ENCODE assay signal across 6 cellular contexts in the genomic region with DNA sequence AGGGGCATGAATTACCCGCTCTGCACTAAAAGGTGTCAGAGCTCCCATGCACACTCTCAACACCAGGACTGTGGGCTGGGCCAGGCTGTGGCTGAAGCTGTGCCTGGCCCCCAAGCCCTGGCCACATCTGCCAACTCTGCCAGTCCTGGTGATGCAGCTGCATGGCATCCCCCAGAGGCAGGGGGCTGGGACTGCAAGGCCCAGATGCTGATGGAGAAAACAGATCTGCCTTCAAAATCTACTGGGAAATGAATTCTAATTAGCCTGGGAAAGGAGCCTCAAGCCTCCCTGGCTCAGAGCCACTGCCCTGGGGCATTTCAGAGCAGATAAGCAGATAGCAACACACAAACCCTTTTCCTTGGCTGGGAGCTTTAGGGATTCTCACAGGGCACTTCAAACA. TPM values are rescaled to one million over a fixed set of nuclear protein-coding genes. Genes with fewer than 3 reads are reported as not detected.
A peak's percentile ranks its signal among the peaks of the same experiment; 100 is the strongest.
DNase-seq lines count a peak whose midpoint lies in the region; ATAC-seq and TF ChIP-seq lines count a peak whose summit lies in the region.

No MANE protein-coding gene starts in this region.

- no peak overlapping the region for H3K4me3 Mint-ChIP-seq in stimulated activated effector memory CD8-positive, alpha-beta T cell treated with anti-CD3 and anti-CD28 coated beads, Interleukin-12 subunit alpha, Interleukin-12 subunit beta, amount 100 ng/mL, for 72 hours
- no peak overlapping the region for H3K4me3 Mint-ChIP-seq in progenitor cell of endocrine pancreas (ENCODE audit: low read depth)

- TF ChIP-seq CTCF in VCaP (conservative IDR thresholded peaks at IDR 0.05) (peak; percentile 56), progenitor cell of endocrine pancreas (IDR thresholded peaks at IDR 0.05; ENCODE audit: unreplicated experiment) (no peak)

- peak overlapping the region; percentile 69 for H3K27ac ChIP-seq in VCaP

- H3K4me1 Mint-ChIP-seq in stimulated activated effector memory CD8-positive, alpha-beta T cell treated with anti-CD3 and anti-CD28 coated beads, Interleukin-12 subunit alpha, Interleukin-12 subunit beta, amount 100 ng/mL, for 72 hours: peaks cover 7% of the 10 kb centered on the region
- peaks cover 2% of the 10 kb centered on the region for H3K4me1 Mint-ChIP-seq in progenitor cell of endocrine pancreas (ENCODE audit: low read depth)

- peak; percentile 10 for DNase-seq in NCI-H2227 (lab: John Stamatoyannopoulos, UW; ENCODE audit: unreplicated experiment)
- DNase-seq in NCI-H2227 treated with DMSO at 0.1 percent for 48 hours (lab: John Stamatoyannopoulos, UW): no peak
- no peak for DNase-seq in stimulated activated effector memory CD8-positive, alpha-beta T cell treated with anti-CD3 and anti-CD28 coated beads, Interleukin-12 subunit alpha, Interleukin-12 subunit beta, amount 100 ng/mL, for 72 hours (ENCODE audit: low spot score in 2 of 2)
- DNase-seq in stimulated activated CD8-positive, alpha-beta memory T cell treated with anti-CD3 and anti-CD28 coated beads, Interleukin-4, amount 100 ng/mL, for 48 hours: no peak
- no peak for DNase-seq in progenitor cell of endocrine pancreas (ENCODE audit: low spot score, unreplicated experiment)

- no peak overlapping the region for H3K27ac Mint-ChIP-seq in stimulated activated effector memory CD8-positive, alpha-beta T cell treated with anti-CD3 and anti-CD28 coated beads, Interleukin-12 subunit alpha, Interleukin-12 subunit beta, amount 100 ng/mL, for 72 hours
- H3K27ac Mint-ChIP-seq in progenitor cell of endocrine pancreas: no peak overlapping the region

- peak; percentile 41 for ATAC-seq in stimulated activated effector memory CD8-positive, alpha-beta T cell treated with anti-CD3 and anti-CD28 coated beads, Interleukin-12 subunit alpha, Interleukin-12 subunit beta, amount 100 ng/mL, for 72 hours

- no peaks in the 10 kb centered on the region for H3K9me3 Mint-ChIP-seq in stimulated activated effector memory CD8-positive, alpha-beta T cell treated with anti-CD3 and anti-CD28 coated beads, Interleukin-12 subunit alpha, Interleukin-12 subunit beta, amount 100 ng/mL, for 72 hours
- H3K9me3 Mint-ChIP-seq in progenitor cell of endocrine pancreas (ENCODE audit: low read depth): no peaks in the 10 kb centered on the region

- no peaks in the 10 kb centered on the region for H3K36me3 Mint-ChIP-seq in stimulated activated effector memory CD8-positive, alpha-beta T cell treated with anti-CD3 and anti-CD28 coated beads, Interleukin-12 subunit alpha, Interleukin-12 subunit beta, amount 100 ng/mL, for 72 hours
- no peaks in the 10 kb centered on the region for H3K36me3 Mint-ChIP-seq in progenitor cell of endocrine pancreas (ENCODE audit: insufficient read depth)

- peaks cover 10% of the 10 kb centered on the region for H3K27me3 Mint-ChIP-seq in progenitor cell of endocrine pancreas

RNA-seq across cellular contexts. Expression of a gene that starts 3.4 kb away (rescaled TPM):
- total RNA-seq in progenitor cell of endocrine pancreas: 7.7 and 8.4 TPM in 2 replicates

RNA-seq across cellular contexts. Expression of a gene that starts 27.4 kb away (rescaled TPM):
- 57.4 and 61.6 TPM in 2 replicates for total RNA-seq in progenitor cell of endocrine pancreas

RNA-seq across cellular contexts. Expression of a gene that starts 44.0 kb away (rescaled TPM):
- total RNA-seq in progenitor cell of endocrine pancreas: 0.24 and 0.93 TPM in 2 replicates

RNA-seq across cellular contexts. Expression of a gene that starts 58.6 kb away (rescaled TPM):
- 91.5 and 94.6 TPM in 2 replicates for total RNA-seq in progenitor cell of endocrine pancreas
